ENCODE assay signal across 8 cellular contexts in the genomic region with DNA sequence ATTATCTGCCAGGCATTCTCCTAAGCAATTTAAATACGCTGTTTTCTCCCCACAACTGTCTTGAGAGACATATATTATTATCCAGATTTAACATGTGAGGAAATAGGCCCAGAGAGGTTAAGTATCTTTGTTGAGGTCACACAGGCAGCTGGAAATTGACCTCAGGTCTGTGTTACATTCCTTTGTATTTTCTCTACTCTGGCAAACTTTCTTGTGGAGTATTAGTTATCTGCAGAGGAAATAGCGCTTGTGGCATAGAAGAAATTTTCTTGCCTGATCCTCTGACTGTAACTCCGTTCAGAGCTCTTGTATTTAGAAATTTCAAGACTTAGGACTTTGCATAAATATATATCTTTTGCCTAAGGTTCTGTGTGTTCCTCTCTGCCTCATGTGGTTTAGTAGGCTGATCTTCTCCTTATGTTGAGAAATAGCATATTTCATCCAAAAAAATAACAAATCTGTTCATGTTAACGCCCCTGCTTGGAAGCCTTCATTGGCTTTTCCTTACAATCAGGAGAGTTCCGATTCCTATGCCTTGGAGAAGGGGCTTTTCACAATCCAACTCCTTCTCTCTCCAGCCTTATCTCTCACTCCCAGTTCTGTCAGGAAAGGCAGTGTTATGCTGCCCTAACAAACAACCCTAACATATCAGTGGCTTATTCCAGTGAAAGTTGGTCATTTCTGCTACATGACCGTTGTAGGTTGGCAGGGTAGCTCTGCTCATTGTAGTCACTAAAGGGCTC. TPM values are rescaled to one million over a fixed set of nuclear protein-coding genes. Genes with fewer than 3 reads are reported as not detected.
A peak's percentile ranks its signal among the peaks of the same experiment; 100 is the strongest.
DNase-seq lines count a peak whose midpoint lies in the region; ATAC-seq and TF ChIP-seq lines count a peak whose summit lies in the region.

No MANE protein-coding gene starts in this region.

- TF ChIP-seq POLR2A in spleen (IDR thresholded peaks at IDR 0.05): no peak

- peaks cover 47% of the 10 kb centered on the region for H3K27me3 ChIP-seq in GM23338 (ENCODE audit: insufficient read depth)
- H3K27me3 ChIP-seq in hepatocyte: no peaks in the 10 kb centered on the region
- peaks cover 0 to 9% (median 0%) of the 10 kb centered on the region in 7 donors for H3K27me3 ChIP-seq in spleen (replicated peaks in 1 of 7)

- 85% methylated on average over 6 of the region's 6 CpGs for WGBS in hepatocyte (ENCODE audit: low lambda C conversion rate, missing lambda C conversion rate)
- WGBS in spleen, 5 donors: 83 to 86% (median 84%) methylated on average over 6 of the region's 6 CpGs

- H3K27ac ChIP-seq in GM23338 (ENCODE audit: low read depth): no peak overlapping the region
- H3K27ac ChIP-seq in hepatocyte: peak overlapping the region; percentile 99
- H3K27ac ChIP-seq in spleen: peak overlapping the region in 7 of 8 donors; percentile 98 to 99 (median 99)

- ATAC-seq in GM23338 (no peak), HG03045 (IDR thresholded peaks at IDR 0.05; ENCODE audit: unreplicated experiment) (no peak)
- no peak for ATAC-seq in activated naive CD8-positive, alpha-beta T cell treated with anti-CD3 and anti-CD28 coated beads, Interleukin-2, amount 50 U/mL, for 24 hours

- 0 out of 2 replicates have a peak, but pooled peaks cover 3% of the 10 kb centered on the region for H3K9me2 ChIP-seq in GM23338 (ENCODE audit: insufficient read depth)
- H3K9me2 ChIP-seq in hepatocyte (replicated peaks; ENCODE audit: insufficient read depth): no peaks in the 10 kb centered on the region

- H3K36me3 Mint-ChIP-seq in GM23338 (ENCODE audit: low read depth): peaks cover 9% of the 10 kb centered on the region; the same call in 2 of the 3 replicates
- peaks cover 29% of the 10 kb centered on the region for H3K36me3 Mint-ChIP-seq in activated naive CD8-positive, alpha-beta T cell treated with anti-CD3 and anti-CD28 coated beads, Interleukin-2, amount 50 U/mL, for 24 hours (ENCODE audit: low read depth)

- H3K36me3 ChIP-seq in GM23338 (ENCODE audit: insufficient read depth) (no peaks in the 10 kb centered on the region), hepatocyte (replicated peaks; ENCODE audit: insufficient read depth, low read depth) (no peaks in the 10 kb centered on the region), spleen (peaks cover 0 to 14% (median 0%) of the 10 kb centered on the region in 6 donors)

- H3K4me1 Mint-ChIP-seq in GM23338: peaks cover 23% of the 10 kb centered on the region
- H3K4me1 Mint-ChIP-seq in activated naive CD8-positive, alpha-beta T cell treated with anti-CD3 and anti-CD28 coated beads, Interleukin-2, amount 50 U/mL, for 24 hours: peaks cover 36% of the 10 kb centered on the region

- intact Hi-C loops in spleen (cut with DNase I; ENCODE audit: low total_unique reads): loop anchor here (10.0 kb wide), 2 partner anchors 98 to 508 kb away; a partner anchor contains a TSS

- DNase-seq in GM23338 (ENCODE audit: low spot score): no peak
- no peak for DNase-seq in activated naive CD8-positive, alpha-beta T cell treated with anti-CD3 and anti-CD28 coated beads, Interleukin-2, amount 50 U/mL, for 24 hours
- DNase-seq in hepatocyte (ENCODE audit: low spot score): no peak
- DNase-seq in spleen: no peak
- no peak for DNase-seq in CD1c-positive myeloid dendritic cell (ENCODE audit: extremely low spot score)
- DNase-seq in NCI-H2196 (lab: John Stamatoyannopoulos, UW; ENCODE audit: unreplicated experiment): no peak
- no peak for DNase-seq in SKM-1 (lab: John Stamatoyannopoulos, UW; ENCODE audit: unreplicated experiment)

- no peak overlapping the region for H3K27ac Mint-ChIP-seq in GM23338
- no peak overlapping the region for H3K27ac Mint-ChIP-seq in activated naive CD8-positive, alpha-beta T cell treated with anti-CD3 and anti-CD28 coated beads, Interleukin-2, amount 50 U/mL, for 24 hours

- peaks cover 3% of the 10 kb centered on the region; the same call in 1 of the 2 replicates for H3F3A ChIP-seq in GM23338 (replicated peaks; ENCODE audit: low read depth)

- peaks cover 6% of the 10 kb centered on the region; the same call in 1 of the 2 replicates for H3K4me1 ChIP-seq in GM23338 (ENCODE audit: insufficient read depth)
- H3K4me1 ChIP-seq in hepatocyte (ENCODE audit: insufficient read depth): peaks cover 6% of the 10 kb centered on the region
- H3K4me1 ChIP-seq in spleen: peaks cover 0 to 33% (median 23%) of the 10 kb centered on the region in 6 donors

- no peak for TF ChIP-seq CTCF in GM23338 (conservative IDR thresholded peaks at IDR 0.05; ENCODE audit: low read depth in 2 of 2)
- TF ChIP-seq CTCF in hepatocyte (IDR thresholded peaks at IDR 0.05; ENCODE audit: poor library complexity): no peak
- no peak for TF ChIP-seq CTCF in spleen (IDR thresholded peaks at IDR 0.05 in 8 of 11, conservative IDR thresholded peaks at IDR 0.05 in 3 of 11)

- H3K4me2 ChIP-seq in GM23338: peak overlapping the region; percentile 95; the same call in 1 of the 2 replicates
- peak overlapping the region; percentile 82 for H3K4me2 ChIP-seq in hepatocyte

- H3K79me2 ChIP-seq in GM23338 (replicated peaks; ENCODE audit: insufficient read depth) (peaks cover 7% of the 10 kb centered on the region; the same call in 1 of the 2 replicates), hepatocyte (peaks cover 23% of the 10 kb centered on the region)

- peaks cover 11% of the 10 kb centered on the region; the same call in 1 of the 3 replicates for H3K9me3 Mint-ChIP-seq in GM23338
- H3K9me3 Mint-ChIP-seq in activated naive CD8-positive, alpha-beta T cell treated with anti-CD3 and anti-CD28 coated beads, Interleukin-2, amount 50 U/mL, for 24 hours: peaks cover 6% of the 10 kb centered on the region

- H4K20me1 ChIP-seq in GM23338 (replicated peaks; ENCODE audit: insufficient read depth): no peaks in the 10 kb centered on the region
- H4K20me1 ChIP-seq in hepatocyte (ENCODE audit: insufficient read depth, poor library complexity, severe bottlenecking): peaks cover 23% of the 10 kb centered on the region

- no peak overlapping the region for H3K4me3 Mint-ChIP-seq in GM23338
- H3K4me3 Mint-ChIP-seq in activated naive CD8-positive, alpha-beta T cell treated with anti-CD3 and anti-CD28 coated beads, Interleukin-2, amount 50 U/mL, for 24 hours: peak overlapping the region; percentile 86

- H3K9me3 ChIP-seq in hepatocyte (ENCODE audit: low read depth): no peaks in the 10 kb centered on the region
- peaks cover 0 to 16% (median 13%) of the 10 kb centered on the region in 8 donors for H3K9me3 ChIP-seq in spleen

- no peak overlapping the region for H2AFZ ChIP-seq in GM23338
- H2AFZ ChIP-seq in hepatocyte: no peak overlapping the region

- H3K4me3 ChIP-seq in GM23338 (no peak overlapping the region), hepatocyte (no peak overlapping the region), spleen (peak overlapping the region in 1 of 8 donors; percentile 88)

- peaks cover 34% of the 10 kb centered on the region for H3K27me3 Mint-ChIP-seq in GM23338 (ENCODE audit: insufficient read depth, low read depth, poor library complexity)
- no peaks in the 10 kb centered on the region for H3K27me3 Mint-ChIP-seq in activated naive CD8-positive, alpha-beta T cell treated with anti-CD3 and anti-CD28 coated beads, Interleukin-2, amount 50 U/mL, for 24 hours

TF ChIP-seq in GM23338, 12 proteins besides CTCF, POLR2A, EP300 and RAD21 (continues in another document):
- no peak for TF ChIP-seq EZH2phosphoT487 (IDR thresholded peaks at IDR 0.05; ENCODE audit: unreplicated experiment)
- TF ChIP-seq, protein P1, sequence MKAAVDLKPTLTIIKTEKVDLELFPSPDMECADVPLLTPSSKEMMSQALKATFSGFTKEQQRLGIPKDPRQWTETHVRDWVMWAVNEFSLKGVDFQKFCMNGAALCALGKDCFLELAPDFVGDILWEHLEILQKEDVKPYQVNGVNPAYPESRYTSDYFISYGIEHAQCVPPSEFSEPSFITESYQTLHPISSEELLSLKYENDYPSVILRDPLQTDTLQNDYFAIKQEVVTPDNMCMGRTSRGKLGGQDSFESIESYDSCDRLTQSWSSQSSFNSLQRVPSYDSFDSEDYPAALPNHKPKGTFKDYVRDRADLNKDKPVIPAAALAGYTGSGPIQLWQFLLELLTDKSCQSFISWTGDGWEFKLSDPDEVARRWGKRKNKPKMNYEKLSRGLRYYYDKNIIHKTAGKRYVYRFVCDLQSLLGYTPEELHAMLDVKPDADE (IDR thresholded peaks at IDR 0.05): no peak
- no peak for TF ChIP-seq EZH2 (IDR thresholded peaks at IDR 0.05; ENCODE audit: low read depth, unreplicated experiment)
- no peak for TF ChIP-seq STAT1 (IDR thresholded peaks at IDR 0.05; ENCODE audit: unreplicated experiment)
- no peak for TF ChIP-seq ZNF331 (CRISPR knock-in tag; IDR thresholded peaks at IDR 0.05; ENCODE audit: low read depth)
- TF ChIP-seq CREB1 (CRISPR knock-in tag; IDR thresholded peaks at IDR 0.05; ENCODE audit: low read depth): no peak
- no peak for TF ChIP-seq JUNB (IDR thresholded peaks at IDR 0.05; ENCODE audit: unreplicated experiment)

RNA-seq across cellular contexts. Expression of a gene that starts 2.5 kb away (rescaled TPM):
- total RNA-seq in GM23338 (2014; rRNA removed; shearing (Covaris generic)): 21.6 and 28.5 TPM in 2 replicates
- polyA plus RNA-seq in GM23338 (2016; fragmentation: Nextera tagmentation; extraction: Ambion mirVana) (19.6 and 23.3 TPM in 2 replicates), hepatocyte (170 and 189 TPM in 2 replicates), spleen (10 to 100 TPM in 2 of 3 donors, 1 to 10 TPM in 1; 8.3 to 40.8 (median 18.6) TPM)
- total RNA-seq in hepatocyte (289 and 351 TPM in 2 replicates), spleen (100 to 1,000 TPM in 1 of 7 donors, 10 to 100 TPM in 6; 33.7 to 162 (median 60.3) TPM)
